In genomic region chr17:48522031-48522593, GRCh38 we compare ENCODE assay signal across 14 cellular contexts. TPM values are rescaled to one million over a fixed set of nuclear protein-coding genes. Genes with fewer than 3 reads are reported as not detected.
DNase-seq lines count a peak whose midpoint lies in the region; ATAC-seq lines count a peak whose summit lies in the region.
"Had no signal": no experiment of that assay in that cellular context is flagged by ENCODE, and none has a peak within 500 bp of the region (broad histone marks: within the 10 kb centered on the region; RNA-seq: fewer than 3 reads in every experiment).

No MANE protein-coding gene starts in this region.

- H3K4me1 ChIP-seq in CD8-positive, alpha-beta memory T cell (ENCODE audit: insufficient read depth, low read length), result no peaks in the 10 kb centered on the region
- H3K4me1 ChIP-seq: parathyroid adenoma had no signal

- H3K9me3 Mint-ChIP-seq in CD8-positive, alpha-beta memory T cell, result peaks cover 0 to 2% (median 0%) of the 10 kb centered on the region in 5 donors

- ATAC-seq in HG02885 (IDR thresholded peaks at IDR 0.05; ENCODE audit: poor library complexity, unreplicated experiment) (no peak), HG03571 (IDR thresholded peaks at IDR 0.05; ENCODE audit: unreplicated experiment) (no peak)
- ATAC-seq: left ventricle myocardium superior had no signal

- POLR2A ChIA-PET in CD8-positive, alpha-beta memory T cell (lab: Charles Lee), result no interaction called here

- peaks cover 47 to 61% of the 10 kb centered on the region in 2 donors for H3K27me3 Mint-ChIP-seq in CD8-positive, alpha-beta memory T cell

- no peak overlapping the region for H3K27ac Mint-ChIP-seq in CD8-positive, alpha-beta memory T cell

- H3K36me3 ChIP-seq in CD8-positive, alpha-beta memory T cell (ENCODE audit: insufficient read depth, low read length), result no peaks in the 10 kb centered on the region

- peaks cover 0 to 5% (median 3%) of the 10 kb centered on the region in 3 donors for H3K36me3 Mint-ChIP-seq in CD8-positive, alpha-beta memory T cell

- CTCF ChIA-PET in CD8-positive, alpha-beta memory T cell (lab: Charles Lee), result interaction anchor here (1.0 to 2.3 kb wide), 3 partner anchors 19 to 30 kb away, joined by 4 to 5 read pairs (median 4); no protein-coding TSS in a partner anchor

- H3K27ac ChIP-seq in CD8-positive, alpha-beta memory T cell (ENCODE audit: low read depth, low read length), result peak overlapping the region; percentile 12
- H3K27ac ChIP-seq: parathyroid adenoma had no signal

- H3K4me1 Mint-ChIP-seq in CD8-positive, alpha-beta memory T cell, result peaks cover 2 to 11% (median 4%) of the 10 kb centered on the region in 3 donors

- no peak overlapping the region for H3K4me3 ChIP-seq in CD8-positive, alpha-beta memory T cell (ENCODE audit: low read length)

- no peak overlapping the region for H3K4me3 Mint-ChIP-seq in CD8-positive, alpha-beta memory T cell

- no peaks in the 10 kb centered on the region for H3K9me3 ChIP-seq in CD8-positive, alpha-beta memory T cell (ENCODE audit: low read length)

- no peak for DNase-seq in CD8-positive, alpha-beta memory T cell
- peak; percentile 43 for DNase-seq in HT-29 (ENCODE audit: low spot score)
- peak; percentile 11 for DNase-seq in RPMI8226
- peak; percentile 97 for DNase-seq in left kidney (ENCODE audit: low read depth, low spot score)
- no peak for DNase-seq in NOMO-1 (lab: John Stamatoyannopoulos, UW; ENCODE audit: unreplicated experiment in 2 of 2)
- no peak for DNase-seq in activated naive CD4-positive, alpha-beta T cell (lab: John Stamatoyannopoulos, UW)
- DNase-seq: AML-193; central memory CD4-positive, alpha-beta T cell; left ventricle myocardium superior; NCI-H1048 had no signal

- peaks cover 5% of the 10 kb centered on the region for H3K27me3 ChIP-seq in CD8-positive, alpha-beta memory T cell (ENCODE audit: insufficient read depth, low read length, poor library complexity, severe bottlenecking)

RNA-seq across cellular contexts. Expression of gene HOXB1, which starts 8.7 kb away (rescaled TPM):
- total RNA-seq in CD8-positive, alpha-beta memory T cell, result not detected
- polyA plus RNA-seq in CD8-positive, alpha-beta memory T cell, result not detected
- 0.08 TPM in 1 of 2 replicates, not detected in the other for total RNA-seq in HT-29 (2014; rRNA removed; shearing (Covaris generic))
- total RNA-seq: left ventricle myocardium superior, temporal lobe had no signal

RNA-seq across cellular contexts. Expression of gene HOXB2, which starts 22.8 kb away (rescaled TPM):
- 10 to 100 TPM; 16.7 to 18.3 TPM for total RNA-seq in CD8-positive, alpha-beta memory T cell
- 12.8 TPM for polyA plus RNA-seq in CD8-positive, alpha-beta memory T cell
- total RNA-seq in HT-29 (2014; rRNA removed; shearing (Covaris generic)), result 2.3 and 7.0 TPM in 2 replicates
- total RNA-seq: temporal lobe had no signal

RNA-seq across cellular contexts. Expression of gene HOXB4, which starts 56.0 kb away (rescaled TPM):
- 1 to 10 TPM; 3.4 to 3.7 TPM for total RNA-seq in CD8-positive, alpha-beta memory T cell
- 0.33 TPM for polyA plus RNA-seq in CD8-positive, alpha-beta memory T cell
- 14.5 and 15.5 TPM in 2 replicates for total RNA-seq in HT-29 (2014; rRNA removed; shearing (Covaris generic))
- total RNA-seq: temporal lobe had no signal

Comparison
In these comparisons a context has a peak if more than half of its experiments do, and no peak if none do; other contexts are left out.
1. DNase-seq: peak in HT-29 (single experiment), RPMI8226 (single experiment) and left kidney (single experiment); none in CD8-positive, alpha-beta memory T cell (0 of 5), NOMO-1 (0 of 2) and activated naive CD4-positive, alpha-beta T cell (0 of 4).